20 cellular contexts compared by ENCODE assay signal in the genomic region with DNA sequence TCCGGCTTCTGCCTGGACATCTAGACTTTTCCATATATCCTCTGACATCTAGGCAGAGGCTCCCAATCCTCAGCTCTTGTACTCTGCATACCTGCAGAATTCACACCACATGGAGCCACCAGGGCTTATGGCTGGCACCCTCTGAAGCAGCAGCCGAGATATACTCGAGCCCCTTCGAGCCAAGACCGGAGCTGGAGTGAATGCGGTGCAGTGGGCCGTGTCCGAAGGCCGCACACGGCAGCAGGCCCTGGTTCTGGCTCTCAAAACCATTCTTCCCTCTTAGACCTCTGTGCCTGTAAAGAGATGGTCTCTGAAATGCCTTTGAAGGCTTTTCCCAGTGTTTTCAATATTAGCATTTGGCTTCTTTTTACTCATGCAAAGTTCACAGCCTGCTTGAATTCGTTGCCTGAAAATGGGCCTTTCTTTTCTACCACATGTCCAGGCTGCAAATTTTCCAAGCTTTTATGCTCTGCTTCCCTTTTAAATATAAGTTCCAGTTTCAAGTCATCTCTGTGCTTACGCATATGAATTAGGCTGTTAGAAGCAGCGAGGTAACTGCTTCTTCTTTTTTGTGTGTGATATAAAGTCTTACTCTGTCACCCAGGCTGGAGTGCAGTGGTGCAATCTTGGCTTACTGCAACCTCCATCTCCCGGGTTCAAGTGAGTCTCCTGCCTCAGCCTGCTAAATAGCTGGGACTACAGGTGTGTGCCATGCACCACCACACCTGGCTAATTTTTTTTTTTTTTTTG. TPM values are rescaled to one million over a fixed set of nuclear protein-coding genes. Genes with fewer than 3 reads are reported as not detected.
DNase-seq lines count a peak whose midpoint lies in the region; ATAC-seq and TF ChIP-seq lines count a peak whose summit lies in the region.
"Had no signal": no experiment of that assay in that cellular context is flagged by ENCODE, and none has a peak within 500 bp of the region (broad histone marks: within the 10 kb centered on the region; RNA-seq: fewer than 3 reads in every experiment).

No MANE protein-coding gene starts in this region.

- H3K4me1 Mint-ChIP-seq in IgD-negative memory B cell: peaks cover 40 to 52% (median 51%) of the 10 kb centered on the region in 3 donors
- peaks cover 87% of the 10 kb centered on the region for H3K4me1 Mint-ChIP-seq in activated T-helper 1 cell treated with anti-CD3 and anti-CD28 coated beads, Interleukin-12 subunit alpha, Interleukin-12 subunit beta, Interleukin-2, Interleukin-4 antibody, amounts not matched to agents 30 ng/mL and 10 ng/mL and 1 ng/mL, durations not matched to agents 14 hours and 24 hours and 36 hours (ENCODE audit: low read depth)
- H3K4me1 Mint-ChIP-seq: endodermal cell had no signal

- no peaks in the 10 kb centered on the region for H3K9me3 ChIP-seq in lower lobe of right lung
- H3K9me3 ChIP-seq: ovary had no signal

- peak overlapping the region in 2 of 3 donors; percentile 80 to 86 for H3K27ac Mint-ChIP-seq in IgD-negative memory B cell
- peak overlapping the region; percentile 36 for H3K27ac Mint-ChIP-seq in activated T-helper 1 cell treated with anti-CD3 and anti-CD28 coated beads, Interleukin-12 subunit alpha, Interleukin-12 subunit beta, Interleukin-2, Interleukin-4 antibody, amounts not matched to agents 30 ng/mL and 10 ng/mL and 1 ng/mL, durations not matched to agents 14 hours and 24 hours and 36 hours
- H3K27ac Mint-ChIP-seq: endodermal cell, immature natural killer cell had no signal

- intact Hi-C loops in activated T-helper 1 cell treated with anti-CD3 and anti-CD28 coated beads, Interleukin-12 subunit alpha, Interleukin-12 subunit beta, Interleukin-2, Interleukin-4 antibody, amounts not matched to agents 30 ng/mL and 10 ng/mL and 1 ng/mL, durations not matched to agents 14 hours and 24 hours and 36 hours (cut with micrococcal nuclease): loop anchor here (2.0 kb wide), 2 partner anchors 65 to 111 kb away; no protein-coding TSS in a partner anchor
- intact Hi-C loops in lower lobe of right lung (cut with DNase I): no loop called here

- no peak for TF ChIP-seq CTCF in lower lobe of right lung (IDR thresholded peaks at IDR 0.05)

- peaks cover 19% of the 10 kb centered on the region for H3K4me1 ChIP-seq in lower lobe of right lung

- peak; percentile 79 for DNase-seq in CD1c-positive myeloid dendritic cell (ENCODE audit: extremely low spot score)
- no peak for DNase-seq in activated T-helper 1 cell treated with anti-CD3 and anti-CD28 coated beads, Interleukin-12 subunit alpha, Interleukin-12 subunit beta, Interleukin-2, Interleukin-4 antibody, amounts not matched to agents 30 ng/mL and 10 ng/mL and 1 ng/mL, durations not matched to agents 14 hours and 24 hours and 36 hours (ENCODE audit: low spot score)
- DNase-seq in lower lobe of right lung: no peak
- DNase-seq in NCI-H2227 treated with DMSO at 0.1 percent for 48 hours (lab: John Stamatoyannopoulos, UW): no peak
- no peak for DNase-seq in NCI-H187 treated with DMSO at 0.1 percent for 48 hours (lab: John Stamatoyannopoulos, UW)
- DNase-seq: activated naive CD4-positive, alpha-beta T cell treated with anti-CD3 and anti-CD28 coated beads, Interleukin-2, amount 10 ng/mL, durations not matched to agents 7 days and 5 days; endodermal cell; foreskin keratinocyte; HCEC 1CT; immature natural killer cell; NCI-H1436; NCI-H510A treated with DMSO at 0.1 percent for 48 hours; ovary had no signal

- H3K36me3 Mint-ChIP-seq in IgD-negative memory B cell: no peaks in the 10 kb centered on the region
- H3K36me3 Mint-ChIP-seq in activated T-helper 1 cell treated with anti-CD3 and anti-CD28 coated beads, Interleukin-12 subunit alpha, Interleukin-12 subunit beta, Interleukin-2, Interleukin-4 antibody, amounts not matched to agents 30 ng/mL and 10 ng/mL and 1 ng/mL, durations not matched to agents 14 hours and 24 hours and 36 hours (ENCODE audit: low read depth): peaks cover 34% of the 10 kb centered on the region
- H3K36me3 Mint-ChIP-seq: immature natural killer cell had no signal

- ATAC-seq in lower lobe of right lung (peak; percentile 29 to 48), GM18498 (IDR thresholded peaks at IDR 0.05; ENCODE audit: unreplicated experiment) (no peak), HG02870 (IDR thresholded peaks at IDR 0.05; ENCODE audit: unreplicated experiment) (no peak)
- ATAC-seq: foreskin keratinocyte, K562 had no signal

- H3K9me3 Mint-ChIP-seq in IgD-negative memory B cell: peaks cover 0 to 2% (median 0%) of the 10 kb centered on the region in 3 donors
- H3K9me3 Mint-ChIP-seq in activated T-helper 1 cell treated with anti-CD3 and anti-CD28 coated beads, Interleukin-12 subunit alpha, Interleukin-12 subunit beta, Interleukin-2, Interleukin-4 antibody, amounts not matched to agents 30 ng/mL and 10 ng/mL and 1 ng/mL, durations not matched to agents 14 hours and 24 hours and 36 hours: peaks cover 6% of the 10 kb centered on the region

- no peak overlapping the region for H3K4me3 ChIP-seq in lower lobe of right lung
- H3K4me3 ChIP-seq: K562, ovary had no signal

- H3K27me3 ChIP-seq in lower lobe of right lung (ENCODE audit: low read depth): no peaks in the 10 kb centered on the region
- H3K27me3 ChIP-seq: ovary had no signal

- peak overlapping the region in 3 of 4 donors; percentile 9 to 68 (median 63) for H3K4me3 Mint-ChIP-seq in IgD-negative memory B cell
- H3K4me3 Mint-ChIP-seq in activated T-helper 1 cell treated with anti-CD3 and anti-CD28 coated beads, Interleukin-12 subunit alpha, Interleukin-12 subunit beta, Interleukin-2, Interleukin-4 antibody, amounts not matched to agents 30 ng/mL and 10 ng/mL and 1 ng/mL, durations not matched to agents 14 hours and 24 hours and 36 hours: no peak overlapping the region
- H3K4me3 Mint-ChIP-seq: activated naive CD4-positive, alpha-beta T cell treated with anti-CD3 and anti-CD28 coated beads, Interleukin-2, amount 10 ng/mL, durations not matched to agents 7 days and 5 days; endodermal cell; immature natural killer cell had no signal

- peak overlapping the region; percentile 31 for H3K27ac ChIP-seq in lower lobe of right lung
- H3K27ac ChIP-seq: foreskin keratinocyte, ovary had no signal

- peaks cover 2% of the 10 kb centered on the region for H3K27me3 Mint-ChIP-seq in IgD-negative memory B cell
- no peaks in the 10 kb centered on the region for H3K27me3 Mint-ChIP-seq in activated T-helper 1 cell treated with anti-CD3 and anti-CD28 coated beads, Interleukin-12 subunit alpha, Interleukin-12 subunit beta, Interleukin-2, Interleukin-4 antibody, amounts not matched to agents 30 ng/mL and 10 ng/mL and 1 ng/mL, durations not matched to agents 14 hours and 24 hours and 36 hours (ENCODE audit: insufficient read depth)
- H3K27me3 Mint-ChIP-seq: activated naive CD4-positive, alpha-beta T cell treated with anti-CD3 and anti-CD28 coated beads, Interleukin-2, amount 10 ng/mL, durations not matched to agents 7 days and 5 days had no signal

- H3K36me3 ChIP-seq in lower lobe of right lung: no peaks in the 10 kb centered on the region
- H3K36me3 ChIP-seq: ovary had no signal

RNA-seq across cellular contexts. Expression of gene SIRPB1, which starts 3.9 kb away (rescaled TPM):
- polyA plus RNA-seq in IgD-negative memory B cell: 2.0 TPM
- 1.6 and 3.3 TPM in 2 replicates for total RNA-seq in activated T-helper 1 cell treated with anti-CD3 and anti-CD28 coated beads, Interleukin-12 subunit alpha, Interleukin-12 subunit beta, Interleukin-2, Interleukin-4 antibody, amounts not matched to agents 30 ng/mL and 10 ng/mL and 1 ng/mL, durations not matched to agents 14 hours and 24 hours and 36 hours
- total RNA-seq in lower lobe of right lung: 35.8 TPM
- total RNA-seq: K562 had no signal
- polyA plus RNA-seq: K562 had no signal

RNA-seq across cellular contexts. Expression of gene SIRPG, which starts 33.9 kb away (rescaled TPM):
- polyA plus RNA-seq in IgD-negative memory B cell: 3.2 TPM
- 31.8 and 34.6 TPM in 2 replicates for total RNA-seq in activated T-helper 1 cell treated with anti-CD3 and anti-CD28 coated beads, Interleukin-12 subunit alpha, Interleukin-12 subunit beta, Interleukin-2, Interleukin-4 antibody, amounts not matched to agents 30 ng/mL and 10 ng/mL and 1 ng/mL, durations not matched to agents 14 hours and 24 hours and 36 hours
- 0.97 TPM for total RNA-seq in lower lobe of right lung
- total RNA-seq: cardiac septum, Daoy, endodermal cell, foreskin keratinocyte, K562, subcutaneous adipose tissue had no signal
- polyA plus RNA-seq: foreskin keratinocyte, K562 had no signal

Comparison
In these comparisons a context has a peak if more than half of its experiments do, and no peak if none do; other contexts are left out.
1. ATAC-seq: peak in lower lobe of right lung (2 of 2); none in GM18498 (single experiment) and HG02870 (single experiment).
2. RNA of gene SIRPG, which starts 33.9 kb away (total RNA-seq): 31.8 to 34.6 TPM in activated T-helper 1 cell treated with anti-CD3 and anti-CD28 coated beads, Interleukin-12 subunit alpha, Interleukin-12 subunit beta, Interleukin-2, Interleukin-4 antibody, amounts not matched to agents 30 ng/mL and 10 ng/mL and 1 ng/mL, durations not matched to agents 14 hours and 24 hours and 36 hours; 0.97 TPM in lower lobe of right lung (single experiment); every median in the first group is over 10 times any median in the second.